12 cellular contexts compared by ENCODE assay signal in genomic region chr19:4582112-4582553, GRCh38. TPM values are rescaled to one million over a fixed set of nuclear protein-coding genes. Genes with fewer than 3 reads are reported as not detected.
DNase-seq lines count a peak whose midpoint lies in the region; ATAC-seq and TF ChIP-seq lines count a peak whose summit lies in the region.
"Had no signal": no experiment of that assay in that cellular context is flagged by ENCODE, and none has a peak within 500 bp of the region (broad histone marks: within the 10 kb centered on the region; RNA-seq: fewer than 3 reads in every experiment).

No MANE protein-coding gene starts in this region.

- H3K27ac Mint-ChIP-seq in MCF 10A (ENCODE audit: low read depth, unreplicated experiment) = no peak overlapping the region
- no peak overlapping the region for H3K27ac Mint-ChIP-seq in activated B cell treated with CpG ODN at 0.5 μM for 24 hours
- H3K27ac Mint-ChIP-seq in immature natural killer cell = no peak overlapping the region
- H3K27ac Mint-ChIP-seq in type B pancreatic cell = peak overlapping the region; percentile 29

- H3K4me1 Mint-ChIP-seq in MCF 10A (ENCODE audit: insufficient read depth, unreplicated experiment) = peaks cover 6% of the 10 kb centered on the region
- peaks cover 16% of the 10 kb centered on the region for H3K4me1 Mint-ChIP-seq in activated B cell treated with CpG ODN at 0.5 μM for 24 hours
- peaks cover 8 to 10% of the 10 kb centered on the region in 2 donors for H3K4me1 Mint-ChIP-seq in immature natural killer cell
- peaks cover 16% of the 10 kb centered on the region for H3K4me1 Mint-ChIP-seq in type B pancreatic cell (ENCODE audit: unreplicated experiment)

- H3K36me3 ChIP-seq in breast epithelium = no peaks in the 10 kb centered on the region

- no peak for ATAC-seq in activated B cell treated with CpG ODN at 0.5 μM for 24 hours (ENCODE audit: low read depth)

- DNase-seq in MCF 10A (ENCODE audit: unreplicated experiment) = no peak
- DNase-seq in breast epithelium (ENCODE audit: low spot score in 2 of 2) = no peak
- no peak for DNase-seq in activated B cell treated with CpG ODN at 0.5 μM for 24 hours
- DNase-seq in immature natural killer cell = no peak
- no peak for DNase-seq in type B pancreatic cell (ENCODE audit: extremely low spot score, unreplicated experiment)
- no peak for DNase-seq in NCI-H526 treated with DMSO at 0.1 percent for 48 hours (lab: John Stamatoyannopoulos, UW)
- no peak for DNase-seq in kidney tubule cell (ENCODE audit: low spot score)
- DNase-seq in T1000 (lab: John Stamatoyannopoulos, UW) = no peak
- DNase-seq: DMS153, Right ventricle myocardium superior had no signal

- intact Hi-C loops in MCF 10A (cut with micrococcal nuclease) = no loop called here
- intact Hi-C loops in breast epithelium (cut with DNase I; ENCODE audit: low total_unique reads) = no loop called here
- intact Hi-C loops in activated B cell treated with CpG ODN at 0.5 μM for 24 hours (cut with micrococcal nuclease) = no loop called here

- H3K36me3 Mint-ChIP-seq in MCF 10A (ENCODE audit: insufficient read depth, unreplicated experiment) (no peaks in the 10 kb centered on the region), activated B cell treated with CpG ODN at 0.5 μM for 24 hours (ENCODE audit: low read depth) (no peaks in the 10 kb centered on the region), immature natural killer cell (no peaks in the 10 kb centered on the region), type B pancreatic cell (no peaks in the 10 kb centered on the region)

- H3K9me3 Mint-ChIP-seq in MCF 10A (ENCODE audit: unreplicated experiment) = no peaks in the 10 kb centered on the region
- no peaks in the 10 kb centered on the region for H3K9me3 Mint-ChIP-seq in activated B cell treated with CpG ODN at 0.5 μM for 24 hours
- peaks cover 0 to 2% (median 0%) of the 10 kb centered on the region in 6 donors for H3K9me3 Mint-ChIP-seq in immature natural killer cell
- no peaks in the 10 kb centered on the region for H3K9me3 Mint-ChIP-seq in type B pancreatic cell

- peak overlapping the region; percentile 62 for H3K4me3 Mint-ChIP-seq in MCF 10A (ENCODE audit: unreplicated experiment)
- peak overlapping the region; percentile 53 for H3K4me3 Mint-ChIP-seq in activated B cell treated with CpG ODN at 0.5 μM for 24 hours
- H3K4me3 Mint-ChIP-seq in immature natural killer cell = peak overlapping the region; percentile 26 to 53 (median 46)
- peak overlapping the region; percentile 80 for H3K4me3 Mint-ChIP-seq in type B pancreatic cell

- H3K4me1 ChIP-seq in breast epithelium = peaks cover 0 to 3% of the 10 kb centered on the region in 2 donors

- peak overlapping the region in 1 of 3 donors; percentile 64 for H3K4me3 ChIP-seq in breast epithelium

- POLR2A ChIA-PET in MCF 10A (lab: Yijun Ruan, JAX) = no interaction called here
- POLR2A ChIA-PET in activated B cell treated with CpG ODN at 0.5 μM for 24 hours (lab: Charles Lee) = no interaction called here

- H3K9me3 ChIP-seq in breast epithelium = no peaks in the 10 kb centered on the region

- TF ChIP-seq POLR2A in breast epithelium (IDR thresholded peaks at IDR 0.05) = no peak

- CTCF ChIA-PET in MCF 10A (lab: Yijun Ruan, JAX) (no interaction called here), activated B cell treated with CpG ODN at 0.5 μM for 24 hours (lab: Charles Lee) (no interaction called here)

- TF ChIP-seq CTCF in MCF 10A (IDR thresholded peaks at IDR 0.05; ENCODE audit: unreplicated experiment) = no peak
- TF ChIP-seq CTCF in breast epithelium (IDR thresholded peaks at IDR 0.05) = no peak
- TF ChIP-seq CTCF in activated B cell treated with CpG ODN at 0.5 μM for 24 hours (IDR thresholded peaks at IDR 0.05) = no peak
- TF ChIP-seq CTCF in type B pancreatic cell (conservative IDR thresholded peaks at IDR 0.05) = no peak

- H3K27me3 ChIP-seq in breast epithelium = peaks cover 13 to 67% of the 10 kb centered on the region in 2 donors

- no peak overlapping the region for H3K27ac ChIP-seq in breast epithelium

- BruUV-seq in MCF 10A (replicated peaks; lab: Mats Ljungman, UMichigan) = no TSS peak

- H3K27me3 Mint-ChIP-seq in MCF 10A (ENCODE audit: insufficient read depth, unreplicated experiment) (peaks cover 11% of the 10 kb centered on the region), activated B cell treated with CpG ODN at 0.5 μM for 24 hours (peaks cover 49% of the 10 kb centered on the region), immature natural killer cell (ENCODE audit: low read depth in 3 of 3) (peaks cover 14 to 24% (median 22%) of the 10 kb centered on the region in 3 donors), type B pancreatic cell (peaks cover 46% of the 10 kb centered on the region)

RNA-seq across cellular contexts. Expression of gene SEMA6B, which starts 22.6 kb away (rescaled TPM):
- total RNA-seq in MCF 10A (2022) (0.20 and 0.54 TPM in 2 replicates), breast epithelium (1 to 10 TPM; 2.3 to 8.8 (median 3.2) TPM), activated B cell treated with CpG ODN at 0.5 μM for 24 hours (0.11 and 0.37 TPM in 2 replicates), type B pancreatic cell (ENCODE audit: low replicate concordance) (1.7 and 9.5 TPM in 2 replicates)
- not detected for polyA plus RNA-seq in immature natural killer cell
- total RNA-seq: activated CD8-positive, alpha-beta memory T cell treated with anti-CD3 and anti-CD28 coated beads for 36 hours had no signal

RNA-seq across cellular contexts. Expression of gene LRG1, which starts 42.3 kb away (rescaled TPM):
- total RNA-seq in MCF 10A (2022) (0.33 and 0.56 TPM in 2 replicates), breast epithelium (10 to 100 TPM in 1 of 3 donors, 1 to 10 TPM in 1, under 1 TPM in 1; 0.64 to 14.7 (median 5.7) TPM), activated B cell treated with CpG ODN at 0.5 μM for 24 hours (0.42 and 2.0 TPM in 2 replicates), type B pancreatic cell (ENCODE audit: low replicate concordance) (0.21 and 1.2 TPM in 2 replicates)
- not detected for polyA plus RNA-seq in immature natural killer cell
- total RNA-seq: LHCN-M2 had no signal

RNA-seq across cellular contexts. Expression of gene PLIN5, which starts 47.1 kb away (rescaled TPM):
- total RNA-seq in MCF 10A (2022) (not detected in 2 replicates), breast epithelium (10 to 100 TPM; 10.4 to 26.2 (median 15.4) TPM), activated B cell treated with CpG ODN at 0.5 μM for 24 hours (0.17 and 0.33 TPM in 2 replicates), type B pancreatic cell (ENCODE audit: low replicate concordance) (1.2 and 4.3 TPM in 2 replicates)
- not detected for polyA plus RNA-seq in immature natural killer cell
- total RNA-seq: activated CD8-positive, alpha-beta memory T cell treated with anti-CD3 and anti-CD28 coated beads for 36 hours had no signal

RNA-seq across cellular contexts. Expression of gene TNFAIP8L1, which starts 57.2 kb away (rescaled TPM):
- 2.7 and 3.6 TPM in 2 replicates for total RNA-seq in MCF 10A (2022)
- total RNA-seq in breast epithelium = 1 to 10 TPM; 1.6 to 3.6 (median 2.9) TPM
- total RNA-seq in activated B cell treated with CpG ODN at 0.5 μM for 24 hours = 13.2 and 15.5 TPM in 2 replicates
- polyA plus RNA-seq in immature natural killer cell = 10 to 100 TPM in 1 of 3 donors, 1 to 10 TPM in 2; 2.4 to 14.1 (median 5.2) TPM
- total RNA-seq in type B pancreatic cell (ENCODE audit: low replicate concordance) = 4.3 and 8.9 TPM in 2 replicates
